ENCODE assay signal across 18 cellular contexts in the genomic region with DNA sequence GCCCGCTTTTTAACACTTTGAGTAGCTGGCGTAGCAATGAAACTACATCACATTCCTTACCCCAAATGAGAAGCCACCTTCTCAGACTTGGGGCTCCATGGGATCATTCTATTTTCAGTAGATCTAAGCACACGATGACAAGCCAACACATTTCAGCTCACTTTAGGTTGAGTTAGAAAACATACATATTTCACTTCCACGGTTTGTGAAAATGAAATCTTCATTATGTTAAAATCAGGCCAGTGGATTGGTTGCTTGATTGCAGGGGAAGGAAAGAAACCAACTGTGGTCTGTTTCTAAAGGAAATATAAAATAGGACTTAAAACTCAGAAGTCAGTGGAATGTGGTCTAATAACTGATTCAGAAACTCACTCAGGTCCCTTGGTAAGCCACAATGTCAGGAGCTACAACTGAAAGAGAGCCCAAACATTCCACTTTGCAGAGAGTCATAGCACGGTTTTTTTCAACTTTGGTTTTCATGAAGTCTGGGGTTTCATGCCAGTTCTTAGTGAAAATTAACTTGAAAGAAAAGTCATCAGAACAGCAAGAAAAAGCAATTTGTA.
DNase-seq lines count a peak whose midpoint lies in the region; ATAC-seq, FAIRE-seq and TF ChIP-seq lines count a peak whose summit lies in the region.
"Had no signal": no experiment of that assay in that cellular context is flagged by ENCODE, and none has a peak within 500 bp of the region (broad histone marks: within the 10 kb centered on the region; RNA-seq: fewer than 3 reads in every experiment).

No MANE protein-coding gene starts in this region.

- peak overlapping the region; percentile 3; the same call in 1 of the 2 replicates for H3K4me2 ChIP-seq in MM.1S (ENCODE audit: low read depth, low read length)

- no peaks in the 10 kb centered on the region for H3K27me3 ChIP-seq in MM.1S (replicated peaks; ENCODE audit: insufficient read depth, low read length)
- no peaks in the 10 kb centered on the region for H3K27me3 ChIP-seq in ovary
- H3K27me3 ChIP-seq: breast epithelium, neutrophil, SJSA1 had no signal

- ATAC-seq in stimulated activated naive CD8-positive, alpha-beta T cell treated with anti-CD3 and anti-CD28 coated beads, Interleukin-15, amount 100 ng/mL, for 72 hours, result peak; percentile 96
- ATAC-seq: lower lobe of right lung had no signal

- no peak for TF ChIP-seq POLR2A in ovary (IDR thresholded peaks at IDR 0.05)

- WGBS in ovary, 3 donors, result 87 to 91% (median 90%) methylated on average over 5 of the region's 5 CpGs

- no peak overlapping the region for H2AFZ ChIP-seq in MM.1S (ENCODE audit: low read length)

- H4K20me1 ChIP-seq in MM.1S (ENCODE audit: insufficient read depth, low read length), result no peaks in the 10 kb centered on the region

- H3K79me2 ChIP-seq in MM.1S (ENCODE audit: low read length), result peaks cover 33% of the 10 kb centered on the region

- H3K9me3 Mint-ChIP-seq in activated naive CD4-positive, alpha-beta T cell treated with anti-CD3 and anti-CD28 coated beads, Interleukin-2, amount 10 ng/mL, durations not matched to agents 7 days and 5 days, result no peaks in the 10 kb centered on the region
- H3K9me3 Mint-ChIP-seq in stimulated activated naive CD8-positive, alpha-beta T cell treated with anti-CD3 and anti-CD28 coated beads, Interleukin-15, amount 100 ng/mL, for 72 hours, result no peaks in the 10 kb centered on the region

- H3K4me1 ChIP-seq in MM.1S (ENCODE audit: low read length) (peaks cover 14% of the 10 kb centered on the region), ovary (ENCODE audit: insufficient read depth) (no peaks in the 10 kb centered on the region)
- H3K4me1 ChIP-seq: breast epithelium, lower lobe of right lung, SJSA1 had no signal

- H3K4me3 ChIP-seq in MM.1S (ENCODE audit: low read length) (no peak overlapping the region), ovary (no peak overlapping the region)
- H3K4me3 ChIP-seq: breast epithelium, lower lobe of right lung, SJSA1, thoracic aorta had no signal

- peak overlapping the region; percentile 66 for H3K27ac Mint-ChIP-seq in activated naive CD4-positive, alpha-beta T cell treated with anti-CD3 and anti-CD28 coated beads, Interleukin-2, amount 10 ng/mL, durations not matched to agents 7 days and 5 days
- H3K27ac Mint-ChIP-seq in stimulated activated naive CD8-positive, alpha-beta T cell treated with anti-CD3 and anti-CD28 coated beads, Interleukin-15, amount 100 ng/mL, for 72 hours, result no peak overlapping the region

- TF ChIP-seq CTCF in MM.1S (IDR thresholded peaks at IDR 0.05; ENCODE audit: low read length) (no peak), ovary (IDR thresholded peaks at IDR 0.05) (no peak)

- H3K36me3 ChIP-seq in MM.1S (replicated peaks; ENCODE audit: insufficient read depth, low read length), result no peaks in the 10 kb centered on the region
- no peaks in the 10 kb centered on the region for H3K36me3 ChIP-seq in ovary
- H3K36me3 ChIP-seq: breast epithelium, lower lobe of right lung, neutrophil, SJSA1, thoracic aorta had no signal

- H3K27ac ChIP-seq in MM.1S (ENCODE audit: low read length) (peak overlapping the region; percentile 54; the same call in 1 of the 2 replicates), ovary (no peak overlapping the region)
- H3K27ac ChIP-seq: breast epithelium, lower lobe of right lung, neutrophil, SJSA1, thoracic aorta had no signal

- CTCF ChIA-PET in activated naive CD4-positive, alpha-beta T cell treated with anti-CD3 and anti-CD28 coated beads, Interleukin-2, amount 10 ng/mL, durations not matched to agents 7 days and 5 days (lab: Charles Lee), result interaction anchor here (0.9 kb wide), 1 partner anchor 11 kb away, joined by 3 read pairs; no protein-coding TSS in a partner anchor

- H3K9ac ChIP-seq in MM.1S (ENCODE audit: low read length), result no peak overlapping the region

- no peak for FAIRE-seq in RCC 7860 (lab: Jason Lieb, UNC)

- H3K9me2 ChIP-seq in MM.1S (replicated peaks; ENCODE audit: insufficient read depth, low read length), result no peaks in the 10 kb centered on the region

- H3K27me3 Mint-ChIP-seq in activated naive CD4-positive, alpha-beta T cell treated with anti-CD3 and anti-CD28 coated beads, Interleukin-2, amount 10 ng/mL, durations not matched to agents 7 days and 5 days, result peaks cover 7% of the 10 kb centered on the region
- no peaks in the 10 kb centered on the region for H3K27me3 Mint-ChIP-seq in stimulated activated naive CD8-positive, alpha-beta T cell treated with anti-CD3 and anti-CD28 coated beads, Interleukin-15, amount 100 ng/mL, for 72 hours

- no peak for DNase-seq in activated naive CD4-positive, alpha-beta T cell treated with anti-CD3 and anti-CD28 coated beads, Interleukin-2, amount 10 ng/mL, durations not matched to agents 7 days and 5 days
- DNase-seq in activated naive CD4-positive, alpha-beta T cell treated with anti-CD3 and anti-CD28 coated beads, Interleukin-2, amount 50 U/mL, for 16 hours, result no peak
- DNase-seq in MM.1S, result peak; percentile 84
- peak; percentile 91 for DNase-seq in astrocyte of the hippocampus (ENCODE audit: low read depth, low spot score)
- DNase-seq in stimulated activated naive CD8-positive, alpha-beta T cell treated with anti-CD3 and anti-CD28 coated beads, Interleukin-15, amount 100 ng/mL, for 72 hours, result peak in 1 of 2 donors; percentile 47
- DNase-seq in RCC 7860 (ENCODE audit: low spot score), result no peak
- DNase-seq in ovary, result no peak
- DNase-seq in DMS79 treated with DMSO at 0.1 percent for 48 hours (lab: John Stamatoyannopoulos, UW), result no peak
- DNase-seq: Calu3; effector memory CD4-positive, alpha-beta T cell; HCEC 1CT; lower lobe of right lung; NCI-H2171 treated with DMSO at 0.1 percent for 48 hours; NK-92 treated with Interleukin-12 subunit alpha and Interleukin-12 subunit beta, amount 100 ng/mL, for 24 hours had no signal

- H3K4me3 Mint-ChIP-seq in activated naive CD4-positive, alpha-beta T cell treated with anti-CD3 and anti-CD28 coated beads, Interleukin-2, amount 10 ng/mL, durations not matched to agents 7 days and 5 days, result no peak overlapping the region
- H3K4me3 Mint-ChIP-seq in stimulated activated naive CD8-positive, alpha-beta T cell treated with anti-CD3 and anti-CD28 coated beads, Interleukin-15, amount 100 ng/mL, for 72 hours, result peak overlapping the region; percentile 5 to 14

- no peak for TF ChIP-seq EP300 in ovary (IDR thresholded peaks at IDR 0.05)

- intact Hi-C loops in ovary (cut with DNase I), result no loop called here

- H3K4me1 Mint-ChIP-seq in activated naive CD4-positive, alpha-beta T cell treated with anti-CD3 and anti-CD28 coated beads, Interleukin-2, amount 10 ng/mL, durations not matched to agents 7 days and 5 days, result peaks cover 18% of the 10 kb centered on the region
- peaks cover 13% of the 10 kb centered on the region for H3K4me1 Mint-ChIP-seq in stimulated activated naive CD8-positive, alpha-beta T cell treated with anti-CD3 and anti-CD28 coated beads, Interleukin-15, amount 100 ng/mL, for 72 hours

- peaks cover 15% of the 10 kb centered on the region for H3F3A ChIP-seq in MM.1S (ENCODE audit: insufficient read depth, low read length)

- no peaks in the 10 kb centered on the region for H3K9me3 ChIP-seq in MM.1S (replicated peaks; ENCODE audit: insufficient read depth, low read length)
- H3K9me3 ChIP-seq in ovary, result no peaks in the 10 kb centered on the region
- H3K9me3 ChIP-seq: breast epithelium, lower lobe of right lung, neutrophil, SJSA1, thoracic aorta had no signal

- H3K36me3 Mint-ChIP-seq in activated naive CD4-positive, alpha-beta T cell treated with anti-CD3 and anti-CD28 coated beads, Interleukin-2, amount 10 ng/mL, durations not matched to agents 7 days and 5 days, result peaks cover 6% of the 10 kb centered on the region

Comparison
In these comparisons a context has a peak if more than half of its experiments do, and no peak if none do; other contexts are left out.
1. DNase-seq: peak in MM.1S (single experiment) and astrocyte of the hippocampus (single experiment); none in activated naive CD4-positive, alpha-beta T cell treated with anti-CD3 and anti-CD28 coated beads, Interleukin-2, amount 10 ng/mL, durations not matched to agents 7 days and 5 days (single experiment), activated naive CD4-positive, alpha-beta T cell treated with anti-CD3 and anti-CD28 coated beads, Interleukin-2, amount 50 U/mL, for 16 hours (single experiment), RCC 7860 (single experiment), ovary (0 of 5) and DMS79 treated with DMSO at 0.1 percent for 48 hours (single experiment).